28 cellular contexts compared by ENCODE assay signal in the genomic region with DNA sequence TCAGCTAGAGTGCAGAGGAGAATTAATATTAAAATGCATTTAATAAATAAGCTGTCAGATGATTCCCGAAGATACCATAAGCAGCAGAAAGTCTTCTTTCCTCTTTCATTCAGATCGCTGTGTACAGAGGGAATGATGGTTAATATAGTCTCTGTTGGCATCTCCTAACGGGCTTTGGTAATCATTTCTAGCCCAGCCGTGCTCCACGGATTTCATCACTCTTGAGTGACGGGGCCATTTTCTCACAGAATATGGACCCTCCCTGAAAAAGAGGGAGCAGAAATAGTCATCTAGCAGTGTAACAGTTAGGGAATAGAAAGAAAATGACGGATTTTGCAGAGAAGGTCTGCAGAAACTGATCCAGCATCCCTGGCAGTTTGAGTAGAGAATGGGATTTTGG.
"Had no signal": no experiment of that assay in that cellular context is flagged by ENCODE, and none has a peak within 500 bp of the region (broad histone marks: within the 10 kb centered on the region; RNA-seq: fewer than 3 reads in every experiment).

No MANE protein-coding gene starts in this region.

- DNase-seq: colonic mucosa; cortex of kidney; effector CD8-positive, alpha-beta T cell; effector memory CD8-positive, alpha-beta T cell; endodermal cell; erythroblast; esophagus squamous epithelium; foreskin fibroblast; foreskin melanocyte; gastrocnemius medialis; glutamatergic neuron; head of caudate nucleus; heart right ventricle; hippocampal formation; immature natural killer cell; islet precursor cell; kidney; kidney glomerular epithelial cell; left colon; left lung; left ventricle myocardium superior; lower lobe of right lung; mesenchymal stem cell; mucosa of descending colon had no signal

- H3K9me3 Mint-ChIP-seq: dendritic cell treated with granulocyte-macrophage colony-stimulating factor and Interleukin-4, amounts not matched to agents 40 ng/mL and 50 ng/mL, for 4 days; effector memory CD8-positive, alpha-beta T cell; immature natural killer cell had no signal

- H3K4me1 Mint-ChIP-seq: immature natural killer cell had no signal

- H3K4me1 ChIP-seq: colonic mucosa, esophagus squamous epithelium, gastrocnemius medialis, heart right ventricle, left lung, lower lobe of right lung had no signal

- H3K4me3 ChIP-seq: colonic mucosa, esophagus squamous epithelium, gastrocnemius medialis, heart right ventricle, left lung, lower lobe of right lung, mucosa of descending colon had no signal

- ATAC-seq: effector memory CD8-positive, alpha-beta T cell; esophagus mucosa; gastrocnemius medialis; heart right ventricle; left colon; left lung; left ventricle myocardium superior; lower lobe of right lung; mucosa of descending colon had no signal

- H3K27ac ChIP-seq: colonic mucosa, epithelial cell of prostate, esophagus squamous epithelium, gastrocnemius medialis, heart right ventricle, left lung, lower lobe of right lung had no signal

- H3K36me3 Mint-ChIP-seq: immature natural killer cell had no signal

- H3K36me3 ChIP-seq: colonic mucosa, esophagus squamous epithelium, gastrocnemius medialis, heart right ventricle, left lung, lower lobe of right lung had no signal

- H3K4me3 Mint-ChIP-seq: dendritic cell treated with granulocyte-macrophage colony-stimulating factor and Interleukin-4, amounts not matched to agents 40 ng/mL and 50 ng/mL, for 4 days; effector memory CD8-positive, alpha-beta T cell; endodermal cell; immature natural killer cell; mesothelial cell of epicardium had no signal

- H3K27ac Mint-ChIP-seq: dendritic cell treated with granulocyte-macrophage colony-stimulating factor and Interleukin-4, amounts not matched to agents 40 ng/mL and 50 ng/mL, for 4 days; endodermal cell; immature natural killer cell; mesothelial cell of epicardium had no signal

- H3K27me3 ChIP-seq: colonic mucosa, esophagus squamous epithelium, gastrocnemius medialis, heart right ventricle, left lung had no signal

- H3K27me3 Mint-ChIP-seq: dendritic cell treated with granulocyte-macrophage colony-stimulating factor and Interleukin-4, amounts not matched to agents 40 ng/mL and 50 ng/mL, for 4 days had no signal

- H3K9me3 ChIP-seq: colonic mucosa, esophagus squamous epithelium, gastrocnemius medialis, lower lobe of right lung, mucosa of descending colon had no signal
